In the genomic region with DNA sequence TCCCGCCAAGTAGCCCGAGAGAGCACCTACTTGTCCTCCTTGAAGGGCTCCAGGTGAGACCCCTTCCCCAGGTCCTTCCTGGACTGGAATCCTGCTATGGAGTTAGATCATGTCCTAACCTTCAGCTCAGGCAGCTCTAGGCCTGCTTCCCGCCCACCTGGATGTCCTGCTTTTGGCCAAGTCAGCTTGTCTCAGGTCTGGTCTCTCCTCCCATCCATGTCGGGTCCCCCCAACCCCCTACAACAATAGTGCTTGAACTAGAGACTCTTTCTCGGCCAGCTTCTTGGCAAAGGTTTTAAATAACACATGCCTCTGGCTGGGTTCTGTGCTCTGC, we compare ENCODE assay signal across 12 cellular contexts. TPM values are rescaled to one million over a fixed set of nuclear protein-coding genes. Genes with fewer than 3 reads are reported as not detected.
DNase-seq lines count a peak whose midpoint lies in the region; ATAC-seq and TF ChIP-seq lines count a peak whose summit lies in the region.
"Had no signal": no experiment of that assay in that cellular context is flagged by ENCODE, and none has a peak within 500 bp of the region (broad histone marks: within the 10 kb centered on the region; RNA-seq: fewer than 3 reads in every experiment).

No MANE protein-coding gene starts in this region.

- ATAC-seq in central memory CD8-positive, alpha-beta T cell (replicated peaks; ENCODE audit: extremely low read depth, poor library complexity, severe bottlenecking) = no peak
- ATAC-seq: body of pancreas, heart left ventricle had no signal

- peaks cover 39% of the 10 kb centered on the region for H3K36me3 Mint-ChIP-seq in HFFc6 (ENCODE audit: low read depth)
- peaks cover 17% of the 10 kb centered on the region for H3K36me3 Mint-ChIP-seq in central memory CD8-positive, alpha-beta T cell (ENCODE audit: insufficient read depth)
- peaks cover 62% of the 10 kb centered on the region for H3K36me3 Mint-ChIP-seq in nephron (ENCODE audit: low read depth)

- H3K27me3 Mint-ChIP-seq in HFFc6 (ENCODE audit: insufficient read depth) (peaks cover 25% of the 10 kb centered on the region), nephron (ENCODE audit: low read depth) (no peaks in the 10 kb centered on the region)
- H3K27me3 Mint-ChIP-seq in central memory CD8-positive, alpha-beta T cell = no peaks in the 10 kb centered on the region

- H3K4me3 Mint-ChIP-seq in HFFc6 (peak overlapping the region; percentile 96), nephron (peak overlapping the region; percentile 78 to 85 (median 80))
- no peak overlapping the region for H3K4me3 Mint-ChIP-seq in central memory CD8-positive, alpha-beta T cell

- peak overlapping the region; percentile 97; the same call in 1 of the 2 replicates for H3K27ac ChIP-seq in 22Rv1

- DNase-seq in HFFc6 (no peak), NCI-H1105 (lab: John Stamatoyannopoulos, UW) (no peak), SHP77 (lab: John Stamatoyannopoulos, UW) (no peak), glomerular visceral epithelial cell (ENCODE audit: extremely low spot score) (no peak), pons (ENCODE audit: low spot score) (no peak)
- DNase-seq in central memory CD8-positive, alpha-beta T cell (ENCODE audit: low spot score in 2 of 2) = no peak
- DNase-seq: NCI-H524 treated with DMSO at 0.1 percent for 48 hours had no signal

- H3K9me3 Mint-ChIP-seq in HFFc6 (no peaks in the 10 kb centered on the region), nephron (no peaks in the 10 kb centered on the region)
- no peaks in the 10 kb centered on the region for H3K9me3 Mint-ChIP-seq in central memory CD8-positive, alpha-beta T cell

- peaks cover 77% of the 10 kb centered on the region for H3K4me1 Mint-ChIP-seq in HFFc6 (ENCODE audit: low read depth)
- peaks cover 65% of the 10 kb centered on the region for H3K4me1 Mint-ChIP-seq in central memory CD8-positive, alpha-beta T cell
- peaks cover 70% of the 10 kb centered on the region for H3K4me1 Mint-ChIP-seq in nephron

- TF ChIP-seq CTCF in 22Rv1 (IDR thresholded peaks at IDR 0.05) = no peak
- no peak for TF ChIP-seq CTCF in HFFc6 (IDR thresholded peaks at IDR 0.05)
- TF ChIP-seq CTCF in nephron (IDR thresholded peaks at IDR 0.05; ENCODE audit: unreplicated experiment in 3 of 3) = no peak

- peak overlapping the region; percentile 92 for H3K27ac Mint-ChIP-seq in HFFc6
- H3K27ac Mint-ChIP-seq in central memory CD8-positive, alpha-beta T cell (ENCODE audit: low read depth) = peak overlapping the region; percentile 35
- H3K27ac Mint-ChIP-seq in nephron = peak overlapping the region; percentile 75 to 92 (median 83)

RNA-seq across cellular contexts. Expression of a gene that starts 3.6 kb away (rescaled TPM):
- total RNA-seq in HFFc6 (2021; fragmentation: NEBNext Ultra II Directional; extraction: Animal tissue kit (Norgen Biotek cat#: 25700)) = 10 to 100 TPM; 37.9 to 48.1 (median 44.8) TPM

RNA-seq across cellular contexts. Expression of a gene that starts 13.9 kb away (rescaled TPM):
- 10 to 100 TPM; 13.0 to 22.1 (median 20.7) TPM for total RNA-seq in HFFc6 (2021; fragmentation: NEBNext Ultra II Directional; extraction: Animal tissue kit (Norgen Biotek cat#: 25700))

RNA-seq across cellular contexts. Expression of a gene that starts 18.7 kb away (rescaled TPM):
- 100 to 1,000 TPM in 1 of 6 experiments, 10 to 100 TPM in 5; 83.7 to 102 (median 93.5) TPM for total RNA-seq in HFFc6 (2021; fragmentation: NEBNext Ultra II Directional; extraction: Animal tissue kit (Norgen Biotek cat#: 25700))

RNA-seq across cellular contexts. Expression of a gene that starts 35.8 kb away (rescaled TPM):
- total RNA-seq in HFFc6 (2021; fragmentation: NEBNext Ultra II Directional; extraction: Animal tissue kit (Norgen Biotek cat#: 25700)) = 100 to 1,000 TPM; 187 to 332 (median 201) TPM

RNA-seq across cellular contexts. Expression of a gene that starts 42.6 kb away (rescaled TPM):
- total RNA-seq in HFFc6 (2021; fragmentation: NEBNext Ultra II Directional; extraction: Animal tissue kit (Norgen Biotek cat#: 25700)) = under 1 TPM in 1 of 6 experiments, not detected in 5; 0.23 TPM
- total RNA-seq: myocyte had no signal

Comparison
In these comparisons a context has a peak if more than half of its experiments do, and no peak if none do; other contexts are left out.
1. H3K27ac Mint-ChIP-seq: peak in every context shown above with its lines; median percentile 92 in HFFc6; 83 in nephron; 35 in central memory CD8-positive, alpha-beta T cell.